ENCODE assay signal across 1 cellular context in genomic region chr10:92627845-92628480, GRCh38.
TF ChIP-seq lines count a peak whose summit lies in the region.

No MANE protein-coding gene starts in this region.

TF ChIP-seq in GM23338, 12 proteins besides CTCF, POLR2A, EP300 and RAD21 (continued from another document):
- TF ChIP-seq ZNF462 (CRISPR knock-in tag; IDR thresholded peaks at IDR 0.05) (no peak), JUNB (IDR thresholded peaks at IDR 0.05; ENCODE audit: unreplicated experiment) (no peak), ETS1 (IDR thresholded peaks at IDR 0.05) (no peak), ZNF331 (CRISPR knock-in tag; IDR thresholded peaks at IDR 0.05; ENCODE audit: low read depth) (no peak), EZH2 (IDR thresholded peaks at IDR 0.05; ENCODE audit: low read depth, unreplicated experiment) (no peak), POLR2AphosphoS5 (IDR thresholded peaks at IDR 0.05; ENCODE audit: low read depth) (no peak), ZNF114 (CRISPR knock-in tag; IDR thresholded peaks at IDR 0.05) (no peak), CREB1 (CRISPR knock-in tag; IDR thresholded peaks at IDR 0.05; ENCODE audit: low read depth) (no peak), EZH2phosphoT487 (IDR thresholded peaks at IDR 0.05; ENCODE audit: unreplicated experiment) (no peak)
